ENCODE assay signal across 9 cellular contexts in the genomic region with DNA sequence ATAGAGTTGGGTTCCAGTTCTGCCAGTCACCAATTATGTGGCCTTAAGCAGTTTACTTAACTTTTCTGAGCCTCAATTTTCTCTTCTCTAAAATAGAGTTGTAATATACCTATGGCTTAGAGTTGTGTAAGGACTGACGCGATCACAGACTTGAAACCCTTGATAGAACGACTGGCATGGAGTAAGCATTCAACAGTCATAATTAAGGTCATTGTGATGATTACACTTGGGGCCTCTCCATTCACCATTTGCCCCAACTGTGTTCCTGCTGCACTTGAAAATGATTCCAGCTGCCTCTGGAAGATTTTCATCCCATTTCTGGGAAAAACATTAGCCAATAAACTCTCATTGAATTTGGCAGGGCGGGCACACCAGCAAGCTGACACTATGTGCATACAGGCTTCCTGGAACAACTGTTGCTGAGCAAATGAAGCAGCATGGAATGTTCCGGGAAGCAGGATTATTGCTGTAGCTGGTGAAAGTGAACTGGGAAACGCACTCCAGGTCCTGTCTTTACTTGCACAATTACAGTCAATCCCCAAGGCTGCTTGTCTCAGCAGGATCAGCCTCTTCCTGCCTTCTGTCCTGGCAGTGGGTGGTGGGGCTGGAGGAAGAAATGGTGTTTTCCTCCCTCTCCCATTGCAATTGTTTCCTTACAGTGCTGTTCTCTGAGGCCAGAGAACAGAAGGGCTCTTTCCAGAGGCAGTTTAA. TPM values are rescaled to one million over a fixed set of nuclear protein-coding genes. Genes with fewer than 3 reads are reported as not detected.
DNase-seq lines count a peak whose midpoint lies in the region; ATAC-seq and TF ChIP-seq lines count a peak whose summit lies in the region.
"Had no signal": no experiment of that assay in that cellular context is flagged by ENCODE, and none has a peak within 500 bp of the region (broad histone marks: within the 10 kb centered on the region; RNA-seq: fewer than 3 reads in every experiment).

No MANE protein-coding gene starts in this region.

- TF ChIP-seq EP300 in suprapubic skin (IDR thresholded peaks at IDR 0.05), result peak; percentile 41

- peaks cover 92% of the 10 kb centered on the region for H3K36me3 Mint-ChIP-seq in activated CD4-positive, alpha-beta T cell treated with anti-CD3 and anti-CD28 coated beads, Interleukin-2, amount 10 ng/mL, durations not matched to agents 7 days and 5 days (ENCODE audit: low read depth)

- H3K9me3 Mint-ChIP-seq in activated CD4-positive, alpha-beta T cell treated with anti-CD3 and anti-CD28 coated beads, Interleukin-2, amount 10 ng/mL, durations not matched to agents 7 days and 5 days, result peaks cover 16% of the 10 kb centered on the region

- POLR2A ChIA-PET in activated CD4-positive, alpha-beta T cell treated with anti-CD3 and anti-CD28 coated beads, Interleukin-2, amount 10 ng/mL, durations not matched to agents 7 days and 5 days (lab: Charles Lee), result no interaction called here

- H3K4me1 Mint-ChIP-seq in activated CD4-positive, alpha-beta T cell treated with anti-CD3 and anti-CD28 coated beads, Interleukin-2, amount 10 ng/mL, durations not matched to agents 7 days and 5 days, result peaks cover 98% of the 10 kb centered on the region

- no peaks in the 10 kb centered on the region for H3K27me3 ChIP-seq in body of pancreas
- no peaks in the 10 kb centered on the region for H3K27me3 ChIP-seq in right lobe of liver
- no peaks in the 10 kb centered on the region for H3K27me3 ChIP-seq in suprapubic skin

- 76 to 82% methylated on average over 6 of the region's 6 CpGs for WGBS in body of pancreas, 2 donors
- WGBS in right lobe of liver (ENCODE audit: insufficient coverage, low coverage, low lambda C conversion rate, missing lambda C conversion rate), result 51% methylated on average over 6 of the region's 6 CpGs
- 16% methylated on average over 6 of the region's 6 CpGs for WGBS in suprapubic skin

- no peak overlapping the region for H3K4me3 Mint-ChIP-seq in activated CD4-positive, alpha-beta T cell treated with anti-CD3 and anti-CD28 coated beads, Interleukin-2, amount 10 ng/mL, durations not matched to agents 7 days and 5 days

- H3K4me1 ChIP-seq in body of pancreas (peaks cover 59% of the 10 kb centered on the region), right lobe of liver (peaks cover 0 to 14% (median 0%) of the 10 kb centered on the region in 4 donors), suprapubic skin (peaks cover 100% of the 10 kb centered on the region)

- no peak for DNase-seq in activated CD4-positive, alpha-beta T cell treated with anti-CD3 and anti-CD28 coated beads, Interleukin-2, amount 10 ng/mL, durations not matched to agents 7 days and 5 days
- no peak for DNase-seq in activated CD4-positive, alpha-beta T cell treated with anti-CD3 and anti-CD28 coated beads, Interleukin-2, amount 50 U/mL, for 48 hours
- peak in 2 of 4 donors; percentile 30 to 39 for DNase-seq in body of pancreas
- no peak for DNase-seq in right lobe of liver
- DNase-seq in suprapubic skin (ENCODE audit: low spot score in 2 of 2), result peak in 1 of 2 donors; percentile 80
- no peak for DNase-seq in EL
- DNase-seq in AG08395 (ENCODE audit: low spot score), result no peak
- DNase-seq: NCI-H2081 treated with DMSO at 0.1 percent for 48 hours had no signal

- H3K4me3 ChIP-seq in body of pancreas (no peak overlapping the region), right lobe of liver (no peak overlapping the region), suprapubic skin (peak overlapping the region; percentile 7)

- ATAC-seq in body of pancreas (peak; percentile 38), right lobe of liver (peak; percentile 69 to 90 (median 74)), HG03571 (IDR thresholded peaks at IDR 0.05; ENCODE audit: unreplicated experiment) (no peak)

- peak overlapping the region; percentile 63 for H3K27ac Mint-ChIP-seq in activated CD4-positive, alpha-beta T cell treated with anti-CD3 and anti-CD28 coated beads, Interleukin-2, amount 10 ng/mL, durations not matched to agents 7 days and 5 days

- TF ChIP-seq CTCF in body of pancreas (IDR thresholded peaks at IDR 0.05) (no peak), right lobe of liver (IDR thresholded peaks at IDR 0.05) (no peak), suprapubic skin (IDR thresholded peaks at IDR 0.05) (no peak)

- no peaks in the 10 kb centered on the region for H3K9me3 ChIP-seq in body of pancreas
- no peaks in the 10 kb centered on the region for H3K9me3 ChIP-seq in right lobe of liver
- no peaks in the 10 kb centered on the region for H3K9me3 ChIP-seq in suprapubic skin

- H3K27ac ChIP-seq in body of pancreas, result peak overlapping the region in 2 of 4 donors; percentile 14 to 35
- H3K27ac ChIP-seq in right lobe of liver, result no peak overlapping the region
- H3K27ac ChIP-seq in suprapubic skin, result peak overlapping the region; percentile 87

- H3K36me3 ChIP-seq in body of pancreas (replicated peaks in 1 of 2; ENCODE audit: insufficient read depth in 1 of 2, low read depth in 2 of 2) (no peaks in the 10 kb centered on the region), right lobe of liver (no peaks in the 10 kb centered on the region), suprapubic skin (no peaks in the 10 kb centered on the region)

- CTCF ChIA-PET in activated CD4-positive, alpha-beta T cell treated with anti-CD3 and anti-CD28 coated beads, Interleukin-2, amount 10 ng/mL, durations not matched to agents 7 days and 5 days (lab: Charles Lee), result interaction anchor here (1.1 to 7.5 kb wide), 3 partner anchors 10 to 13 kb away, joined by 3 to 95 read pairs (median 5); no protein-coding TSS in a partner anchor

- intact Hi-C loops in body of pancreas (cut with DNase I) (no loop called here), right lobe of liver (cut with DNase I) (no loop called here)

- no peaks in the 10 kb centered on the region for H3K27me3 Mint-ChIP-seq in activated CD4-positive, alpha-beta T cell treated with anti-CD3 and anti-CD28 coated beads, Interleukin-2, amount 10 ng/mL, durations not matched to agents 7 days and 5 days

- TF ChIP-seq POLR2A in body of pancreas (IDR thresholded peaks at IDR 0.05) (no peak), right lobe of liver (IDR thresholded peaks at IDR 0.05) (no peak), suprapubic skin (IDR thresholded peaks at IDR 0.05) (no peak)

RNA-seq across cellular contexts. Expression of gene CD44, which starts 19.6 kb away (rescaled TPM):
- total RNA-seq in activated CD4-positive, alpha-beta T cell treated with anti-CD3 and anti-CD28 coated beads, Interleukin-2, amount 10 ng/mL, durations not matched to agents 7 days and 5 days, result 100 to 1,000 TPM; 518 to 534 TPM
- total RNA-seq in body of pancreas (100 to 1,000 TPM; 266 to 433 TPM), right lobe of liver (10 to 100 TPM; 12.2 to 64.1 (median 22.9) TPM), suprapubic skin (1,000 to 10,000 TPM; 1,361 to 2,207 (median 1,502) TPM)

Comparison
In these comparisons a context has a peak if more than half of its experiments do, and no peak if none do; other contexts are left out.
1. RNA of gene CD44, which starts 19.6 kb away (total RNA-seq): 1,361 to 2,207 TPM in suprapubic skin, 518 to 534 TPM in activated CD4-positive, alpha-beta T cell treated with anti-CD3 and anti-CD28 coated beads, Interleukin-2, amount 10 ng/mL, durations not matched to agents 7 days and 5 days and 266 to 433 TPM in body of pancreas; 12.2 to 64.1 TPM in right lobe of liver; every median in the first group is over 4 times any median in the second.